In the genomic region with DNA sequence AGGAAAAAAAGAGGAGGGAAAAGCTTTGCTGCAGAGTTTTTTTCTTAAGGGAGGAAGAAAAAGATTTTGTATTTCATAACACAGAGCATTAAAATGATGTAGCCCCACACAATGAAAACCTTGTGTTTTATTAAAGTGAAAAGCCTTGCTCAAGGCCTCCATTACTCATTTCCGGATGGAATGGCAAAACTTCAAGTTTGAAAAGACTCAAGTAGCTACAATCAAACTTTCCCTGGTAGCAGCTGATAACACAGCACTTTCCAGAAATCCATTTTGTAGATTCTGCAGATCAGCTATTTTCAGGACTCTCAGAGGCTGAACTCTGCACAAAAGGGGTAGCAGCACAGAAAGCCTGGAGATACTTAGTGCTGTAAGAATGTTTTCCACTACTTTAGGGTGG, we compare ENCODE assay signal across 12 cellular contexts.
DNase-seq lines count a peak whose midpoint lies in the region; ATAC-seq, FAIRE-seq and TF ChIP-seq lines count a peak whose summit lies in the region.
"Had no signal": no experiment of that assay in that cellular context is flagged by ENCODE, and none has a peak within 500 bp of the region (broad histone marks: within the 10 kb centered on the region; RNA-seq: fewer than 3 reads in every experiment).

No MANE protein-coding gene starts in this region.

- TF ChIP-seq CTCF in fibroblast of pulmonary artery (IDR thresholded peaks at IDR 0.05; ENCODE audit: low read length, missing control alignments) (no peak), pancreas (IDR thresholded peaks at IDR 0.05) (no peak)

- peak overlapping the region; percentile 75 for H3K27ac ChIP-seq in SK-N-MC
- H3K27ac ChIP-seq in pancreas, result no peak overlapping the region

- no peak overlapping the region for H3K4me3 Mint-ChIP-seq in activated T-cell treated with anti-CD3 and anti-CD28 coated beads, Interleukin-2, amount 50 U/mL, for 72 hours
- H3K4me3 Mint-ChIP-seq: activated naive CD4-positive, alpha-beta T cell treated with anti-CD3 and anti-CD28 coated beads, Interleukin-2, amount 50 U/mL, for 24 hours had no signal

- FAIRE-seq in pancreas (lab: Jason Lieb, UNC), result no peak
- FAIRE-seq: urothelium cell line had no signal

- H3K4me3 ChIP-seq in SK-N-MC, result peak overlapping the region; percentile 23
- no peak overlapping the region for H3K4me3 ChIP-seq in fibroblast of pulmonary artery (replicated peaks; ENCODE audit: low read depth, low read length)
- no peak overlapping the region for H3K4me3 ChIP-seq in pancreas

- peaks cover 3 to 7% of the 10 kb centered on the region in 2 donors for H3K9me3 Mint-ChIP-seq in activated T-cell treated with anti-CD3 and anti-CD28 coated beads, Interleukin-2, amount 50 U/mL, for 72 hours

- peaks cover 4 to 14% (median 11%) of the 10 kb centered on the region in 3 donors for H3K4me1 ChIP-seq in pancreas
- H3K4me1 ChIP-seq: Caco-2 had no signal

- H3K9ac ChIP-seq in SK-N-MC (ENCODE audit: insufficient read length), result no peak overlapping the region

- H3K36me3 Mint-ChIP-seq in activated T-cell treated with anti-CD3 and anti-CD28 coated beads, Interleukin-2, amount 50 U/mL, for 72 hours (ENCODE audit: insufficient read depth in 2 of 2), result no peaks in the 10 kb centered on the region
- H3K36me3 Mint-ChIP-seq: activated naive CD4-positive, alpha-beta T cell treated with anti-CD3 and anti-CD28 coated beads, Interleukin-2, amount 50 U/mL, for 24 hours had no signal

- 0 to 13% methylated on average over 1 of the region's 1 CpG for WGBS in pancreas, 2 donors

- intact Hi-C loops in pancreas (cut with DNase I), result no loop called here

- no peak overlapping the region for H3K27ac Mint-ChIP-seq in activated T-cell treated with anti-CD3 and anti-CD28 coated beads, Interleukin-2, amount 50 U/mL, for 72 hours
- H3K27ac Mint-ChIP-seq: activated naive CD4-positive, alpha-beta T cell treated with anti-CD3 and anti-CD28 coated beads, Interleukin-2, amount 50 U/mL, for 24 hours had no signal

- H3K36me3 ChIP-seq in SK-N-MC (ENCODE audit: insufficient read depth, low read length), result no peaks in the 10 kb centered on the region
- H3K36me3 ChIP-seq in pancreas, result no peaks in the 10 kb centered on the region

- DNase-seq in ELR (ENCODE audit: low read depth) (peak; percentile 69), SK-N-MC (ENCODE audit: low read depth, low spot score) (peak; percentile 91), fibroblast of pulmonary artery (ENCODE audit: low read depth) (peak; percentile 96), pancreas (no peak), NCI-H1930 (lab: John Stamatoyannopoulos, UW) (no peak), NCI-H146 treated with DMSO at 0.1 percent for 48 hours (lab: John Stamatoyannopoulos, UW; ENCODE audit: unreplicated experiment) (no peak), activated T-cell treated with anti-CD3 and anti-CD28 coated beads for 4 hours (no peak)
- no peak for DNase-seq in activated T-cell treated with anti-CD3 and anti-CD28 coated beads, Interleukin-2, amount 50 U/mL, for 72 hours
- DNase-seq: Caco-2 had no signal

- no peaks in the 10 kb centered on the region for H3K27me3 ChIP-seq in pancreas

- H3K9me3 ChIP-seq in SK-N-MC (ENCODE audit: low read depth, low read length), result no peaks in the 10 kb centered on the region
- no peaks in the 10 kb centered on the region for H3K9me3 ChIP-seq in pancreas
- H3K9me3 ChIP-seq: Caco-2 had no signal

- no peaks in the 10 kb centered on the region for H3K27me3 Mint-ChIP-seq in activated T-cell treated with anti-CD3 and anti-CD28 coated beads, Interleukin-2, amount 50 U/mL, for 72 hours (ENCODE audit: low read depth)
- H3K27me3 Mint-ChIP-seq: activated naive CD4-positive, alpha-beta T cell treated with anti-CD3 and anti-CD28 coated beads, Interleukin-2, amount 50 U/mL, for 24 hours had no signal

- peak; percentile 55 to 78 (median 60) for ATAC-seq in pancreas
- no peak for ATAC-seq in activated T-cell treated with anti-CD3 and anti-CD28 coated beads, Interleukin-2, amount 50 U/mL, for 72 hours (replicated peaks in 1 of 2)
- ATAC-seq: activated CD4-positive, CD25-positive, alpha-beta regulatory T cell treated with anti-CD3 and anti-CD28 coated beads, Interleukin-2, amount 50 U/mL, for 24 hours had no signal

- H3K4me1 Mint-ChIP-seq in activated T-cell treated with anti-CD3 and anti-CD28 coated beads, Interleukin-2, amount 50 U/mL, for 72 hours (ENCODE audit: low read depth), result peaks cover 6% of the 10 kb centered on the region
- H3K4me1 Mint-ChIP-seq: activated naive CD4-positive, alpha-beta T cell treated with anti-CD3 and anti-CD28 coated beads, Interleukin-2, amount 50 U/mL, for 24 hours had no signal

Comparison
In these comparisons a context has a peak if more than half of its experiments do, and no peak if none do; other contexts are left out.
1. DNase-seq: peak in ELR (single experiment), SK-N-MC (single experiment) and fibroblast of pulmonary artery (single experiment); none in pancreas (0 of 6), activated T-cell treated with anti-CD3 and anti-CD28 coated beads, Interleukin-2, amount 50 U/mL, for 72 hours (0 of 2), NCI-H1930 (0 of 2), NCI-H146 treated with DMSO at 0.1 percent for 48 hours (single experiment) and activated T-cell treated with anti-CD3 and anti-CD28 coated beads for 4 hours (single experiment).
2. ATAC-seq: peak in pancreas (4 of 4); none in activated T-cell treated with anti-CD3 and anti-CD28 coated beads, Interleukin-2, amount 50 U/mL, for 72 hours (0 of 2).